ENCODE assay signal across 8 cellular contexts in genomic region chr4:109816082-109816442, GRCh38. TPM values are rescaled to one million over a fixed set of nuclear protein-coding genes. Genes with fewer than 3 reads are reported as not detected.
A peak's percentile ranks its signal among the peaks of the same experiment; 100 is the strongest.
DNase-seq lines count a peak whose midpoint lies in the region; ATAC-seq and TF ChIP-seq lines count a peak whose summit lies in the region.

No MANE protein-coding gene starts in this region.

- peak overlapping the region; percentile 89 for H3K4me2 ChIP-seq in HCT116 (ENCODE audit: low read length)

- ATAC-seq in HCT116 (peak; percentile 11), HG03280 (IDR thresholded peaks at IDR 0.05; ENCODE audit: unreplicated experiment) (no peak), HG02678 (IDR thresholded peaks at IDR 0.05; ENCODE audit: unreplicated experiment) (no peak), HG03565 (IDR thresholded peaks at IDR 0.05; ENCODE audit: unreplicated experiment) (no peak)
- ATAC-seq in naive thymus-derived CD8-positive, alpha-beta T cell, result peak; percentile 28 to 37

- H3K9me2 ChIP-seq in HCT116 (ENCODE audit: insufficient read depth), result no peaks in the 10 kb centered on the region

- H3K9ac ChIP-seq in HCT116 (ENCODE audit: low read length) (peak overlapping the region; percentile 96), duodenal mucosa (ENCODE audit: low read depth in 1 of 2, low read length in 2 of 2) (peak overlapping the region; percentile 93 to 97)

- DNase-seq in HCT116 (ENCODE audit: low read depth, low spot score), result no peak
- DNase-seq in activated CD4-positive, alpha-beta T cell treated with anti-CD3 and anti-CD28 coated beads for 24 hours (ENCODE audit: low read depth in 2 of 2), result peak; percentile 23 to 25
- peak; percentile 23 to 68 (median 44) for DNase-seq in naive thymus-derived CD8-positive, alpha-beta T cell

- TF ChIP-seq CTCF in HCT116 (IDR thresholded peaks at IDR 0.05 in 2 of 3, conservative IDR thresholded peaks at IDR 0.05 in 1 of 3; ENCODE audit: borderline replicate concordance in 1 of 3, insufficient read depth in 1 of 3, low read depth in 2 of 3, low read length in 2 of 3), result no peak

- peak overlapping the region; percentile 95 to 99 (median 98) for H3K4me3 Mint-ChIP-seq in naive thymus-derived CD8-positive, alpha-beta T cell
- H3K4me3 Mint-ChIP-seq in stimulated activated naive CD8-positive, alpha-beta T cell treated with anti-CD3 and anti-CD28 coated beads, Interleukin-15, Interleukin-2, amounts not matched to agents 100 ng/mL and 50 ng/mL, for 24 hours, result peak overlapping the region; percentile 98

- H3K27me3 Mint-ChIP-seq in naive thymus-derived CD8-positive, alpha-beta T cell, result no peaks in the 10 kb centered on the region
- no peaks in the 10 kb centered on the region for H3K27me3 Mint-ChIP-seq in stimulated activated naive CD8-positive, alpha-beta T cell treated with anti-CD3 and anti-CD28 coated beads, Interleukin-15, Interleukin-2, amounts not matched to agents 100 ng/mL and 50 ng/mL, for 24 hours

- POLR2A ChIA-PET in HCT116 (lab: Charles Lee), result no interaction called here
- POLR2A ChIA-PET in naive thymus-derived CD8-positive, alpha-beta T cell (lab: Charles Lee), result interaction anchor here (1.7 kb wide), 1 partner anchor 382 kb away, joined by 12 read pairs; the partner anchor contains the start of gene SEC24B

- H3K36me3 Mint-ChIP-seq in naive thymus-derived CD8-positive, alpha-beta T cell, result peaks cover 10 to 39% (median 11%) of the 10 kb centered on the region in 3 donors
- peaks cover 53% of the 10 kb centered on the region for H3K36me3 Mint-ChIP-seq in stimulated activated naive CD8-positive, alpha-beta T cell treated with anti-CD3 and anti-CD28 coated beads, Interleukin-15, Interleukin-2, amounts not matched to agents 100 ng/mL and 50 ng/mL, for 24 hours (ENCODE audit: low read depth)

- H3K27me3 ChIP-seq in HCT116 (ENCODE audit: insufficient read depth, low read length) (no peaks in the 10 kb centered on the region), duodenal mucosa (ENCODE audit: control insufficient read depth in 1 of 2, insufficient read depth in 2 of 2, low read length in 2 of 2) (no peaks in the 10 kb centered on the region)

- no peaks in the 10 kb centered on the region for H3K9me3 ChIP-seq in HCT116 (ENCODE audit: control insufficient read depth in 1 of 2, insufficient read depth in 1 of 2, low read depth in 1 of 2, low read length in 2 of 2)
- H3K9me3 ChIP-seq in duodenal mucosa (ENCODE audit: control insufficient read depth in 1 of 2, low read length in 2 of 2), result no peaks in the 10 kb centered on the region

- H3K36me3 ChIP-seq in HCT116 (ENCODE audit: control insufficient read depth in 1 of 2, insufficient read depth in 2 of 2, low read length in 2 of 2), result peaks cover 12 to 31% of the 10 kb centered on the region in 2 experiments
- peaks cover 9 to 10% of the 10 kb centered on the region in 2 donors for H3K36me3 ChIP-seq in duodenal mucosa (ENCODE audit: control insufficient read depth in 1 of 2, insufficient read depth in 2 of 2, low read length in 2 of 2)

- peaks cover 28 to 46% (median 42%) of the 10 kb centered on the region in 4 donors for H3K4me1 Mint-ChIP-seq in naive thymus-derived CD8-positive, alpha-beta T cell
- peaks cover 57% of the 10 kb centered on the region for H3K4me1 Mint-ChIP-seq in stimulated activated naive CD8-positive, alpha-beta T cell treated with anti-CD3 and anti-CD28 coated beads, Interleukin-15, Interleukin-2, amounts not matched to agents 100 ng/mL and 50 ng/mL, for 24 hours (ENCODE audit: low read depth)

- peaks cover 10 to 16% of the 10 kb centered on the region in 2 experiments; a peak in 3 of 4 replicates for H3K4me1 ChIP-seq in HCT116 (ENCODE audit: control insufficient read depth in 1 of 2, insufficient read depth in 2 of 2, low read length in 2 of 2)
- peaks cover 8 to 20% of the 10 kb centered on the region in 2 donors for H3K4me1 ChIP-seq in duodenal mucosa (ENCODE audit: control insufficient read depth in 1 of 2, insufficient read depth in 2 of 2, low read length in 2 of 2)

- H2AFZ ChIP-seq in HCT116 (ENCODE audit: low read depth, low read length, poor library complexity, severe bottlenecking), result no peak overlapping the region

- intact Hi-C loops in HCT116 (cut with micrococcal nuclease), result loop anchor here (5.0 kb wide), 1 partner anchor 114 kb away; the partner anchor contains the start of gene CASP6

- TF ChIP-seq RAD21 in HCT116 (IDR thresholded peaks at IDR 0.05; ENCODE audit: low read depth), result no peak

- no peaks in the 10 kb centered on the region for H3K9me3 Mint-ChIP-seq in naive thymus-derived CD8-positive, alpha-beta T cell
- no peaks in the 10 kb centered on the region for H3K9me3 Mint-ChIP-seq in stimulated activated naive CD8-positive, alpha-beta T cell treated with anti-CD3 and anti-CD28 coated beads, Interleukin-15, Interleukin-2, amounts not matched to agents 100 ng/mL and 50 ng/mL, for 24 hours

- no peak for TF ChIP-seq POLR2A in HCT116 (IDR thresholded peaks at IDR 0.05; ENCODE audit: borderline replicate concordance, extremely low read depth, insufficient read depth, insufficient read length)

- peak overlapping the region; percentile 81 to 98 for H3K4me3 ChIP-seq in HCT116 (replicated peaks in 1 of 2; ENCODE audit: low read depth in 1 of 2, low read length in 2 of 2)
- H3K4me3 ChIP-seq in duodenal mucosa (ENCODE audit: low read depth in 1 of 2, low read length in 2 of 2), result peak overlapping the region; percentile 99

- no peaks in the 10 kb centered on the region for H4K20me1 ChIP-seq in HCT116 (ENCODE audit: insufficient read depth)

- peak overlapping the region; percentile 96 to 100 (median 99) for H3K27ac Mint-ChIP-seq in naive thymus-derived CD8-positive, alpha-beta T cell
- H3K27ac Mint-ChIP-seq in stimulated activated naive CD8-positive, alpha-beta T cell treated with anti-CD3 and anti-CD28 coated beads, Interleukin-15, Interleukin-2, amounts not matched to agents 100 ng/mL and 50 ng/mL, for 24 hours, result peak overlapping the region; percentile 100

- peaks cover 56% of the 10 kb centered on the region for H3K79me2 ChIP-seq in HCT116 (ENCODE audit: insufficient read depth, low read length)

- no TSS peak for BruUV-seq in HCT116 (replicated peaks; lab: Mats Ljungman, UMichigan)

- RAD21 ChIA-PET in HCT116 (lab: Charles Lee; ENCODE audit: low non-redundant PET in 1 of 2, low total read pairs in 2 of 2, uncharacterized antibody in 2 of 2, unreplicated experiment in 2 of 2), result no interaction called here

- CTCF ChIA-PET in HCT116 (lab: Charles Lee), result no interaction called here

- peak overlapping the region; percentile 69 for H3K27ac ChIP-seq in HCT116 (ENCODE audit: low read depth, low read length)
- H3K27ac ChIP-seq in duodenal mucosa (ENCODE audit: low read depth, low read length), result peak overlapping the region; percentile 84

TF ChIP-seq in HCT116, 20 proteins besides CTCF, POLR2A, EP300 and RAD21:
- TF ChIP-seq SIN3A (IDR thresholded peaks at IDR 0.05; ENCODE audit: low read depth), result no peak
- TF ChIP-seq YY1 (IDR thresholded peaks at IDR 0.05; ENCODE audit: extremely low read depth, insufficient replicate concordance, low read depth, low read length), result no peak
- no peak for TF ChIP-seq ZFX (IDR thresholded peaks at IDR 0.05)
- TF ChIP-seq SRF (IDR thresholded peaks at IDR 0.05; ENCODE audit: low read depth), result no peak
- TF ChIP-seq FOSL1 (IDR thresholded peaks at IDR 0.05; ENCODE audit: low read depth), result no peak
- TF ChIP-seq MAX (IDR thresholded peaks at IDR 0.05), result no peak
- no peak for TF ChIP-seq EGR1 (IDR thresholded peaks at IDR 0.05; ENCODE audit: low read depth)
- no peak for TF ChIP-seq CBX3 (IDR thresholded peaks at IDR 0.05; ENCODE audit: low read depth)
- no peak for TF ChIP-seq TCF7L2 (IDR thresholded peaks at IDR 0.05; ENCODE audit: borderline replicate concordance, extremely low read depth, insufficient read depth, insufficient read length)

RNA-seq across cellular contexts. Expression of gene GAR1, which starts 0.5 kb away (rescaled TPM):
- total RNA-seq in HCT116 (2021; ENCODE audit: unreplicated experiment), result 40.6 TPM
- polyA plus RNA-seq in HCT116 (2012), result 29.5 and 34.3 TPM in 2 replicates
- 10 to 100 TPM; 13.0 to 13.3 TPM for total RNA-seq in naive thymus-derived CD8-positive, alpha-beta T cell
- 10 to 100 TPM; 12.5 to 23.7 (median 16.2) TPM for polyA plus RNA-seq in naive thymus-derived CD8-positive, alpha-beta T cell

RNA-seq across cellular contexts. Expression of gene RRH, which starts 11.7 kb away (rescaled TPM):
- total RNA-seq in HCT116 (2021; ENCODE audit: unreplicated experiment), result 0.42 TPM
- not detected in 2 replicates for polyA plus RNA-seq in HCT116 (2012)
- total RNA-seq in naive thymus-derived CD8-positive, alpha-beta T cell, result under 1 TPM in 1 of 2 experiments, not detected in 1; 0.42 TPM
- not detected for polyA plus RNA-seq in naive thymus-derived CD8-positive, alpha-beta T cell

RNA-seq across cellular contexts. Expression of gene CFI, which starts 14.3 kb away (rescaled TPM):
- total RNA-seq in HCT116 (2021; ENCODE audit: unreplicated experiment), result 0.84 TPM
- 0.06 and 0.16 TPM in 2 replicates for polyA plus RNA-seq in HCT116 (2012)
- total RNA-seq in naive thymus-derived CD8-positive, alpha-beta T cell, result not detected
- polyA plus RNA-seq in naive thymus-derived CD8-positive, alpha-beta T cell, result not detected

RNA-seq across cellular contexts. Expression of gene LRIT3, which starts 31.8 kb away (rescaled TPM):
- total RNA-seq in HCT116 (2021; ENCODE audit: unreplicated experiment), result 0.47 TPM
- 0.09 and 0.10 TPM in 2 replicates for polyA plus RNA-seq in HCT116 (2012)
- total RNA-seq in naive thymus-derived CD8-positive, alpha-beta T cell, result under 1 TPM; 0.18 to 0.33 TPM
- not detected for polyA plus RNA-seq in naive thymus-derived CD8-positive, alpha-beta T cell

Comparison
In these comparisons a context has a peak if more than half of its experiments do, and no peak if none do; other contexts are left out.
1. ATAC-seq: peak in HCT116 (single experiment) and naive thymus-derived CD8-positive, alpha-beta T cell (2 of 2); none in HG03280 (single experiment), HG02678 (single experiment) and HG03565 (single experiment).